21 cellular contexts compared by ENCODE assay signal in genomic region chr9:88652876-88653275, GRCh38.
DNase-seq lines count a peak whose midpoint lies in the region; ATAC-seq and TF ChIP-seq lines count a peak whose summit lies in the region.
"Had no signal": no experiment of that assay in that cellular context is flagged by ENCODE, and none has a peak within 500 bp of the region (broad histone marks: within the 10 kb centered on the region; RNA-seq: fewer than 3 reads in every experiment).

No MANE protein-coding gene starts in this region.

- no peak for ATAC-seq in stimulated activated effector memory CD8-positive, alpha-beta T cell treated with anti-CD3 and anti-CD28 coated beads, Interleukin-12 subunit alpha, Interleukin-12 subunit beta, amount 100 ng/mL, for 72 hours
- no peak for ATAC-seq in activated CD8-positive, alpha-beta T cell treated with anti-CD3 and anti-CD28 coated beads, Interleukin-2, amount 10 ng/mL, durations not matched to agents 7 days and 5 days

- H3K79me2 ChIP-seq in MM.1S (ENCODE audit: low read length), result no peaks in the 10 kb centered on the region

- no peak overlapping the region for H2AFZ ChIP-seq in MM.1S (ENCODE audit: low read length)

- CTCF ChIA-PET in activated CD8-positive, alpha-beta T cell treated with anti-CD3 and anti-CD28 coated beads, Interleukin-2, amount 10 ng/mL, durations not matched to agents 7 days and 5 days (lab: Charles Lee), result no interaction called here

- H3K36me3 ChIP-seq in SJSA1, result no peaks in the 10 kb centered on the region
- H3K36me3 ChIP-seq in skeletal muscle tissue (ENCODE audit: control insufficient read depth in 3 of 3, insufficient read depth in 3 of 3, low read length in 3 of 3), result no peaks in the 10 kb centered on the region
- no peaks in the 10 kb centered on the region for H3K36me3 ChIP-seq in MM.1S (replicated peaks; ENCODE audit: insufficient read depth, low read length)

- no peaks in the 10 kb centered on the region for H3K9me3 Mint-ChIP-seq in stimulated activated effector memory CD8-positive, alpha-beta T cell treated with anti-CD3 and anti-CD28 coated beads, Interleukin-12 subunit alpha, Interleukin-12 subunit beta, amount 100 ng/mL, for 72 hours
- H3K9me3 Mint-ChIP-seq in activated CD8-positive, alpha-beta T cell treated with anti-CD3 and anti-CD28 coated beads, Interleukin-2, amount 10 ng/mL, durations not matched to agents 7 days and 5 days (ENCODE audit: insufficient read depth), result no peaks in the 10 kb centered on the region
- H3K9me3 Mint-ChIP-seq: stimulated activated naive CD8-positive, alpha-beta T cell treated with anti-CD3 and anti-CD28 coated beads, Interleukin-15, Interleukin-2, amounts not matched to agents 100 ng/mL and 50 ng/mL, for 24 hours; T-helper 2 cell treated with Interferon-gamma antibody and Interleukin-4, amounts not matched to agents 5 μg/mL and 100 μg/mL, for 36 hours had no signal

- no peak overlapping the region for H3K9ac ChIP-seq in skeletal muscle tissue (ENCODE audit: low read depth in 1 of 3, low read length in 3 of 3)
- no peak overlapping the region for H3K9ac ChIP-seq in MM.1S (ENCODE audit: low read length)

- no peak overlapping the region for H3K4me3 ChIP-seq in SJSA1
- peak overlapping the region; percentile 30 for H3K4me3 ChIP-seq in fibroblast of mammary gland (ENCODE audit: control insufficient read depth, low read depth, low read length)
- H3K4me3 ChIP-seq in skeletal muscle tissue (ENCODE audit: low read length in 3 of 3), result no peak overlapping the region
- no peak overlapping the region for H3K4me3 ChIP-seq in MM.1S (ENCODE audit: low read length)

- H3K4me1 ChIP-seq in SJSA1 (replicated peaks) (peaks cover 55% of the 10 kb centered on the region), skeletal muscle tissue (ENCODE audit: control insufficient read depth in 3 of 3, insufficient read depth in 3 of 3, low read length in 3 of 3) (peaks cover 0 to 6% (median 4%) of the 10 kb centered on the region in 3 donors), MM.1S (ENCODE audit: low read length) (no peaks in the 10 kb centered on the region)

- no peaks in the 10 kb centered on the region for H3F3A ChIP-seq in MM.1S (ENCODE audit: insufficient read depth, low read length)

- H3K36me3 Mint-ChIP-seq in stimulated activated effector memory CD8-positive, alpha-beta T cell treated with anti-CD3 and anti-CD28 coated beads, Interleukin-12 subunit alpha, Interleukin-12 subunit beta, amount 100 ng/mL, for 72 hours, result no peaks in the 10 kb centered on the region
- H3K36me3 Mint-ChIP-seq in activated CD8-positive, alpha-beta T cell treated with anti-CD3 and anti-CD28 coated beads, Interleukin-2, amount 10 ng/mL, durations not matched to agents 7 days and 5 days (ENCODE audit: low read depth), result no peaks in the 10 kb centered on the region
- H3K36me3 Mint-ChIP-seq: brain had no signal

- H3K27me3 Mint-ChIP-seq in activated CD8-positive, alpha-beta T cell treated with anti-CD3 and anti-CD28 coated beads, Interleukin-2, amount 10 ng/mL, durations not matched to agents 7 days and 5 days (ENCODE audit: low read depth), result peaks cover 19% of the 10 kb centered on the region
- H3K27me3 Mint-ChIP-seq: brain had no signal

- H3K4me2 ChIP-seq in MM.1S (ENCODE audit: low read depth, low read length), result no peak overlapping the region

- no peak overlapping the region for H3K4me3 Mint-ChIP-seq in stimulated activated effector memory CD8-positive, alpha-beta T cell treated with anti-CD3 and anti-CD28 coated beads, Interleukin-12 subunit alpha, Interleukin-12 subunit beta, amount 100 ng/mL, for 72 hours
- H3K4me3 Mint-ChIP-seq in activated CD8-positive, alpha-beta T cell treated with anti-CD3 and anti-CD28 coated beads, Interleukin-2, amount 10 ng/mL, durations not matched to agents 7 days and 5 days, result no peak overlapping the region
- H3K4me3 Mint-ChIP-seq: B cell; stimulated activated naive CD8-positive, alpha-beta T cell treated with anti-CD3 and anti-CD28 coated beads, Interleukin-15, Interleukin-2, amounts not matched to agents 100 ng/mL and 50 ng/mL, for 24 hours; T-helper 2 cell treated with Interferon-gamma antibody and Interleukin-4, amounts not matched to agents 5 μg/mL and 100 μg/mL, for 36 hours had no signal

- POLR2A ChIA-PET in activated CD8-positive, alpha-beta T cell treated with anti-CD3 and anti-CD28 coated beads, Interleukin-2, amount 10 ng/mL, durations not matched to agents 7 days and 5 days (lab: Charles Lee), result no interaction called here

- DNase-seq in EH (ENCODE audit: low read depth) (peak; percentile 65), SJSA1 (ENCODE audit: low read depth in 1 of 2, low spot score in 2 of 2) (no peak), fibroblast of mammary gland (ENCODE audit: low read depth) (peak; percentile 56), MM.1S (no peak)
- DNase-seq in stimulated activated effector memory CD8-positive, alpha-beta T cell treated with anti-CD3 and anti-CD28 coated beads, Interleukin-12 subunit alpha, Interleukin-12 subunit beta, amount 100 ng/mL, for 72 hours (ENCODE audit: low spot score in 2 of 2), result no peak
- DNase-seq in stimulated activated CD4-positive, alpha-beta T cell treated with anti-CD3 and anti-CD28 coated beads, Interleukin-4, amount 100 ng/mL, for 4 hours, result no peak
- no peak for DNase-seq in activated CD8-positive, alpha-beta T cell treated with anti-CD3 and anti-CD28 coated beads, Interleukin-2, amount 10 ng/mL, durations not matched to agents 7 days and 5 days
- DNase-seq: activated CD8-positive, alpha-beta memory T cell treated with anti-CD3 and anti-CD28 coated beads, Interleukin-2, amount 50 U/mL, for 48 hours; activated naive CD4-positive, alpha-beta T cell treated with Interleukin-2 at 50 U/mL for 16 hours; effector CD8-positive, alpha-beta T cell; glutamatergic neuron; Karpas-422; NCI-H1436; NCI-H345; SHP77 treated with DMSO at 0.1 percent for 48 hours; stimulated activated CD4-positive, alpha-beta T cell treated with anti-CD3 and anti-CD28 coated beads, Interleukin-12 subunit alpha, Interleukin-12 subunit beta, amount 100 ng/mL, for 4 hours had no signal

- H3K27me3 ChIP-seq in SJSA1 (replicated peaks) (no peaks in the 10 kb centered on the region), skeletal muscle tissue (ENCODE audit: control insufficient read depth in 3 of 3, insufficient read depth in 3 of 3, low read length in 3 of 3) (no peaks in the 10 kb centered on the region), MM.1S (replicated peaks; ENCODE audit: insufficient read depth, low read length) (no peaks in the 10 kb centered on the region)

- H3K4me1 Mint-ChIP-seq in stimulated activated effector memory CD8-positive, alpha-beta T cell treated with anti-CD3 and anti-CD28 coated beads, Interleukin-12 subunit alpha, Interleukin-12 subunit beta, amount 100 ng/mL, for 72 hours, result no peaks in the 10 kb centered on the region
- H3K4me1 Mint-ChIP-seq in activated CD8-positive, alpha-beta T cell treated with anti-CD3 and anti-CD28 coated beads, Interleukin-2, amount 10 ng/mL, durations not matched to agents 7 days and 5 days (ENCODE audit: low read depth), result no peaks in the 10 kb centered on the region
- H3K4me1 Mint-ChIP-seq: B cell had no signal

- TF ChIP-seq CTCF in fibroblast of mammary gland (conservative IDR thresholded peaks at IDR 0.05; ENCODE audit: control insufficient read depth, insufficient read depth, low read depth, low read length) (no peak), MM.1S (IDR thresholded peaks at IDR 0.05; ENCODE audit: low read length) (no peak)

- no peaks in the 10 kb centered on the region for H3K9me3 ChIP-seq in SJSA1 (replicated peaks)
- H3K9me3 ChIP-seq in skeletal muscle tissue (ENCODE audit: control insufficient read depth in 3 of 3, low read length in 3 of 3), result no peaks in the 10 kb centered on the region
- H3K9me3 ChIP-seq in MM.1S (replicated peaks; ENCODE audit: insufficient read depth, low read length), result no peaks in the 10 kb centered on the region

- no peak overlapping the region for H3K27ac Mint-ChIP-seq in stimulated activated effector memory CD8-positive, alpha-beta T cell treated with anti-CD3 and anti-CD28 coated beads, Interleukin-12 subunit alpha, Interleukin-12 subunit beta, amount 100 ng/mL, for 72 hours
- no peak overlapping the region for H3K27ac Mint-ChIP-seq in activated CD8-positive, alpha-beta T cell treated with anti-CD3 and anti-CD28 coated beads, Interleukin-2, amount 10 ng/mL, durations not matched to agents 7 days and 5 days
- H3K27ac Mint-ChIP-seq: B cell; stimulated activated naive CD8-positive, alpha-beta T cell treated with anti-CD3 and anti-CD28 coated beads, Interleukin-15, Interleukin-2, amounts not matched to agents 100 ng/mL and 50 ng/mL, for 24 hours; T-helper 2 cell treated with Interferon-gamma antibody and Interleukin-4, amounts not matched to agents 5 μg/mL and 100 μg/mL, for 36 hours had no signal

- peak overlapping the region; percentile 76 for H3K27ac ChIP-seq in SJSA1
- peak overlapping the region; percentile 45 for H3K27ac ChIP-seq in skeletal muscle tissue (ENCODE audit: low read depth, low read length)
- H3K27ac ChIP-seq in MM.1S (ENCODE audit: low read length), result no peak overlapping the region

- H3K9me2 ChIP-seq in MM.1S (replicated peaks; ENCODE audit: insufficient read depth, low read length), result no peaks in the 10 kb centered on the region

- no peaks in the 10 kb centered on the region for H4K20me1 ChIP-seq in MM.1S (ENCODE audit: insufficient read depth, low read length)

Comparison
In these comparisons a context has a peak if more than half of its experiments do, and no peak if none do; other contexts are left out.
1. DNase-seq: peak in EH (single experiment) and fibroblast of mammary gland (single experiment); none in SJSA1 (0 of 2), stimulated activated effector memory CD8-positive, alpha-beta T cell treated with anti-CD3 and anti-CD28 coated beads, Interleukin-12 subunit alpha, Interleukin-12 subunit beta, amount 100 ng/mL, for 72 hours (0 of 2), stimulated activated CD4-positive, alpha-beta T cell treated with anti-CD3 and anti-CD28 coated beads, Interleukin-4, amount 100 ng/mL, for 4 hours (0 of 2), MM.1S (single experiment) and activated CD8-positive, alpha-beta T cell treated with anti-CD3 and anti-CD28 coated beads, Interleukin-2, amount 10 ng/mL, durations not matched to agents 7 days and 5 days (single experiment).